ENCODE assay signal across 17 cellular contexts in the genomic region with DNA sequence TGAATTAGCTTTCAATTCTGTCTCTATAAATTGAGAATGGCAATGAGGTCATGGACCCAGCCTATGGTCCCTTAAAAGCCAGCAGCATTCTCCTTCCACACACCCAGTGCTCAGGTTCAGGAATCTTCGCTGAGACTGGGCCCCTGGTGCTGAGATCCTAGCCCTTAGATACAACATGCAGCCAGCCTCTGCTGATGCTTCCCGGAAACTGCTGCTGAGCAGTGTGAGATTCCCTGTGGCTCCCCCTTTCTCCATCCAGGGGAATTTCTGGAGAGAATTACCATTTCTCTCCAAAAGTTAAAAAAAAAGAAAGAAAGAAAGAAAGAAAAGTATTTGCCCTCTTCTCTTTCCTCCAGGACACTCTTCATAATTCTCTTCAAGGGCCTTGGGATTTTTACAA. TPM values are rescaled to one million over a fixed set of nuclear protein-coding genes. Genes with fewer than 3 reads are reported as not detected.
A peak's percentile ranks its signal among the peaks of the same experiment; 100 is the strongest.
DNase-seq lines count a peak whose midpoint lies in the region; ATAC-seq and TF ChIP-seq lines count a peak whose summit lies in the region.
"Had no signal": no experiment of that assay in that cellular context is flagged by ENCODE, and none has a peak within 500 bp of the region (broad histone marks: within the 10 kb centered on the region; RNA-seq: fewer than 3 reads in every experiment).

No MANE protein-coding gene starts in this region.

- WGBS in sigmoid colon, 2 donors, result 69 to 80% methylated on average over 2 of the region's 2 CpGs

- DNase-seq in HFFc6 (no peak), cerebellar cortex (ENCODE audit: low spot score) (peak; percentile 15), iPS DF 4.7 (ENCODE audit: extremely low read depth, low spot score) (peak; percentile 49), OCI-M2 (lab: John Stamatoyannopoulos, UW; ENCODE audit: unreplicated experiment) (no peak), sigmoid colon (no peak)
- DNase-seq: activated naive CD4-positive, alpha-beta T cell treated with anti-CD3 and anti-CD28 coated beads, Interleukin-2, amount 10 ng/mL, durations not matched to agents 7 days and 5 days; COR-L47; lower lobe of right lung; NCI-H1436; right cardiac atrium; stimulated activated CD4-positive, alpha-beta T cell treated with anti-CD3 and anti-CD28 coated beads, Interleukin-2, amount 100 ng/mL, for 48 hours had no signal

- H3K4me3 ChIP-seq in ACC112 (ENCODE audit: low read depth, low read length) (no peak overlapping the region), sigmoid colon (no peak overlapping the region)
- H3K4me3 ChIP-seq: lower lobe of right lung had no signal

- H3K27ac ChIP-seq in ACC112 (ENCODE audit: low read depth, low read length) (no peak overlapping the region), sigmoid colon (no peak overlapping the region)
- H3K27ac ChIP-seq: lower lobe of right lung, VCaP had no signal

- H3K4me3 Mint-ChIP-seq in HFFc6, result no peak overlapping the region
- H3K4me3 Mint-ChIP-seq: activated naive CD4-positive, alpha-beta T cell treated with anti-CD3 and anti-CD28 coated beads, Interleukin-2, amount 10 ng/mL, durations not matched to agents 7 days and 5 days; nephron had no signal

- no peak for TF ChIP-seq POLR2A in sigmoid colon (IDR thresholded peaks at IDR 0.05)

- H3K27ac Mint-ChIP-seq in HFFc6, result no peak overlapping the region
- H3K27ac Mint-ChIP-seq: activated naive CD4-positive, alpha-beta T cell treated with anti-CD3 and anti-CD28 coated beads, Interleukin-2, amount 10 ng/mL, durations not matched to agents 7 days and 5 days; nephron had no signal

- H3K9me3 Mint-ChIP-seq in HFFc6, result no peaks in the 10 kb centered on the region
- H3K9me3 Mint-ChIP-seq: activated naive CD4-positive, alpha-beta T cell treated with anti-CD3 and anti-CD28 coated beads, Interleukin-2, amount 10 ng/mL, durations not matched to agents 7 days and 5 days; IgD-negative memory B cell; nephron had no signal

- H3K27me3 ChIP-seq in ACC112 (ENCODE audit: insufficient read depth, low read length) (no peaks in the 10 kb centered on the region), sigmoid colon (no peaks in the 10 kb centered on the region)

- H3K27me3 Mint-ChIP-seq in HFFc6 (ENCODE audit: insufficient read depth), result no peaks in the 10 kb centered on the region; the same call in 1 of the 2 replicates
- H3K27me3 Mint-ChIP-seq: activated naive CD4-positive, alpha-beta T cell treated with anti-CD3 and anti-CD28 coated beads, Interleukin-2, amount 10 ng/mL, durations not matched to agents 7 days and 5 days; IgD-negative memory B cell had no signal

- H3K79me2 ChIP-seq in ACC112 (ENCODE audit: control insufficient read depth, insufficient read depth, low read length, unreplicated experiment), result no peaks in the 10 kb centered on the region

- intact Hi-C loops in sigmoid colon (cut with DNase I), result no loop called here

- no peaks in the 10 kb centered on the region for H3K36me3 ChIP-seq in ACC112 (ENCODE audit: insufficient read depth, low read length)
- H3K36me3 ChIP-seq in sigmoid colon, result no peaks in the 10 kb centered on the region
- H3K36me3 ChIP-seq: lower lobe of right lung had no signal

- H2AFZ ChIP-seq in ACC112 (ENCODE audit: low read length, unreplicated experiment), result peak overlapping the region; percentile 43

- TF ChIP-seq CTCF in HFFc6 (IDR thresholded peaks at IDR 0.05) (peak; percentile 31), sigmoid colon (IDR thresholded peaks at IDR 0.05) (no peak)

- no peak for TF ChIP-seq EP300 in sigmoid colon (IDR thresholded peaks at IDR 0.05)

- no peaks in the 10 kb centered on the region for H3K4me1 Mint-ChIP-seq in HFFc6 (ENCODE audit: low read depth)
- H3K4me1 Mint-ChIP-seq: activated naive CD4-positive, alpha-beta T cell treated with anti-CD3 and anti-CD28 coated beads, Interleukin-2, amount 10 ng/mL, durations not matched to agents 7 days and 5 days had no signal

- H3K9me3 ChIP-seq in sigmoid colon, result no peaks in the 10 kb centered on the region
- H3K9me3 ChIP-seq: lower lobe of right lung had no signal

- no peak for ATAC-seq in GM21825 (IDR thresholded peaks at IDR 0.05; ENCODE audit: unreplicated experiment)
- ATAC-seq in GM19467 (IDR thresholded peaks at IDR 0.05; ENCODE audit: unreplicated experiment), result no peak
- ATAC-seq: lower lobe of right lung, right cardiac atrium had no signal

- no peaks in the 10 kb centered on the region for H3K36me3 Mint-ChIP-seq in HFFc6 (ENCODE audit: low read depth)
- H3K36me3 Mint-ChIP-seq: activated naive CD4-positive, alpha-beta T cell treated with anti-CD3 and anti-CD28 coated beads, Interleukin-2, amount 10 ng/mL, durations not matched to agents 7 days and 5 days had no signal

- H3K4me1 ChIP-seq in ACC112 (ENCODE audit: control insufficient read depth, insufficient read depth, low read length, unreplicated experiment) (peaks cover 5% of the 10 kb centered on the region), sigmoid colon (no peaks in the 10 kb centered on the region)
- H3K4me1 ChIP-seq: lower lobe of right lung had no signal

RNA-seq across cellular contexts. Expression of gene RALGPS2, which starts 31.7 kb away (rescaled TPM):
- total RNA-seq in HFFc6 (2021; fragmentation: NEBNext Ultra II Directional; extraction: Animal tissue kit (Norgen Biotek cat#: 25700)), result 10 to 100 TPM; 41.5 to 59.2 (median 48.9) TPM
- 10 to 100 TPM in 3 of 4 donors, 1 to 10 TPM in 1; 9.2 to 24.3 (median 21.0) TPM for total RNA-seq in sigmoid colon
- 10 to 100 TPM in 1 of 3 donors, 1 to 10 TPM in 2; 6.6 to 14.3 (median 9.5) TPM for polyA plus RNA-seq in sigmoid colon

Comparison
In these comparisons a context has a peak if more than half of its experiments do, and no peak if none do; other contexts are left out.
1. DNase-seq: peak in cerebellar cortex (single experiment) and iPS DF 4.7 (single experiment); none in HFFc6 (single experiment), OCI-M2 (single experiment) and sigmoid colon (single experiment).